Comparison of ENCODE assay signal across 7 cellular contexts in genomic region chr21:16224756-16225155, GRCh38.
DNase-seq lines count a peak whose midpoint lies in the region; ATAC-seq and TF ChIP-seq lines count a peak whose summit lies in the region.
"Not testable (repeated sequence)": the region's sequence is repeated elsewhere in the genome, so short reads cannot be mapped to it uniquely, and the experiment has no call there.

No MANE protein-coding gene starts in this region.

- not testable (repeated sequence) for H3K4me3 ChIP-seq in GM23338; HUES6 (ENCODE audit: low read depth, low read length); left lung
- peak overlapping the region; percentile 59 for H3K4me3 ChIP-seq in endodermal cell (ENCODE audit: low read length)

- not testable (repeated sequence) for H3K27me3 Mint-ChIP-seq in GM23338 (ENCODE audit: insufficient read depth, low read depth, poor library complexity); endodermal cell (ENCODE audit: insufficient read depth)

- not testable (repeated sequence) for H3K79me2 ChIP-seq in GM23338 (replicated peaks; ENCODE audit: insufficient read depth)

- H3K27ac Mint-ChIP-seq in GM23338, endodermal cell: not testable (repeated sequence)

- not testable (repeated sequence) for H3K36me3 Mint-ChIP-seq in GM23338 (ENCODE audit: low read depth); endodermal cell (ENCODE audit: low read depth)

- H3K27ac ChIP-seq in GM23338 (ENCODE audit: low read depth); HUES6 (ENCODE audit: low read depth, low read length); endodermal cell (ENCODE audit: low read depth, low read length); left lung: not testable (repeated sequence)

- H3K4me1 Mint-ChIP-seq in GM23338, endodermal cell: not testable (repeated sequence)

- H3K9me3 Mint-ChIP-seq in GM23338 (peaks cover 15% of the 10 kb centered on the region), endodermal cell (peaks cover 36% of the 10 kb centered on the region)

- H3F3A ChIP-seq in GM23338 (replicated peaks; ENCODE audit: low read depth): not testable (repeated sequence)

- H3K4me2 ChIP-seq in GM23338: not testable (repeated sequence)

- not testable (repeated sequence) for TF ChIP-seq CTCF in GM23338 (conservative IDR thresholded peaks at IDR 0.05; ENCODE audit: low read depth in 2 of 2); endodermal cell (conservative IDR thresholded peaks at IDR 0.05); left lung (IDR thresholded peaks at IDR 0.05)

- H3K4me1 ChIP-seq in GM23338 (ENCODE audit: insufficient read depth); endodermal cell (ENCODE audit: control insufficient read depth, insufficient read depth, low read length); left lung: not testable (repeated sequence)
- peaks cover 14% of the 10 kb centered on the region; the same call in 1 of the 2 replicates for H3K4me1 ChIP-seq in HUES6 (ENCODE audit: control insufficient read depth, insufficient read depth, low read length)

- not testable (repeated sequence) for H3K27me3 ChIP-seq in GM23338 (ENCODE audit: insufficient read depth); HUES6 (ENCODE audit: control insufficient read depth, insufficient read depth, low read length); endodermal cell (ENCODE audit: control insufficient read depth, insufficient read depth, low read length, poor library complexity, severe bottlenecking); left lung

- intact Hi-C loops in left lung (cut with DNase I): not testable (repeated sequence)

- not testable (repeated sequence) for H4K20me1 ChIP-seq in GM23338 (replicated peaks; ENCODE audit: insufficient read depth)

- ATAC-seq in GM23338: peak; percentile 68
- peak; percentile 98 for ATAC-seq in left lung

- H2AFZ ChIP-seq in GM23338: peak overlapping the region; percentile 73

- not testable (repeated sequence) for H3K36me3 ChIP-seq in GM23338 (ENCODE audit: insufficient read depth); HUES6 (ENCODE audit: control insufficient read depth, insufficient read depth, low read length); endodermal cell (ENCODE audit: control insufficient read depth, insufficient read depth, low read length); left lung

- not testable (repeated sequence) for H3K4me3 Mint-ChIP-seq in GM23338, endodermal cell

- H3K9me2 ChIP-seq in GM23338 (ENCODE audit: insufficient read depth): not testable (repeated sequence)

- 73 to 90% methylated on average over 2 to 3 of the region's 3 CpGs for WGBS in endodermal cell (ENCODE audit: insufficient coverage in 1 of 2, insufficient read length in 1 of 2), 2 experiments

- H3K9me3 ChIP-seq in HUES6 (ENCODE audit: control insufficient read depth, insufficient read depth, low read depth, low read length) (peaks cover 11% of the 10 kb centered on the region), left lung (peaks cover 0 to 10% of the 10 kb centered on the region in 2 donors)
- not testable (repeated sequence) for H3K9me3 ChIP-seq in endodermal cell (ENCODE audit: control insufficient read depth, low read length)

- peak overlapping the region; percentile 31 for H3K9ac ChIP-seq in HUES6 (ENCODE audit: low read length)
- not testable (repeated sequence) for H3K9ac ChIP-seq in endodermal cell (ENCODE audit: extremely low read depth, low read length, poor library complexity, severe bottlenecking)

- not testable (repeated sequence) for DNase-seq in GM23338 (ENCODE audit: low spot score)
- peak; percentile 27 for DNase-seq in NCI-H2227 (lab: John Stamatoyannopoulos, UW; ENCODE audit: unreplicated experiment)
- DNase-seq in brain pericyte (ENCODE audit: low read depth, low spot score): peak; percentile 25
- peak; percentile 75 for DNase-seq in endodermal cell
- DNase-seq in left lung: peak in 1 of 2 donors; percentile 51
- peak; percentile 46 for DNase-seq in mucosa of gallbladder (ENCODE audit: low spot score)
